Comparison of ENCODE assay signal across 8 cellular contexts in the genomic region with DNA sequence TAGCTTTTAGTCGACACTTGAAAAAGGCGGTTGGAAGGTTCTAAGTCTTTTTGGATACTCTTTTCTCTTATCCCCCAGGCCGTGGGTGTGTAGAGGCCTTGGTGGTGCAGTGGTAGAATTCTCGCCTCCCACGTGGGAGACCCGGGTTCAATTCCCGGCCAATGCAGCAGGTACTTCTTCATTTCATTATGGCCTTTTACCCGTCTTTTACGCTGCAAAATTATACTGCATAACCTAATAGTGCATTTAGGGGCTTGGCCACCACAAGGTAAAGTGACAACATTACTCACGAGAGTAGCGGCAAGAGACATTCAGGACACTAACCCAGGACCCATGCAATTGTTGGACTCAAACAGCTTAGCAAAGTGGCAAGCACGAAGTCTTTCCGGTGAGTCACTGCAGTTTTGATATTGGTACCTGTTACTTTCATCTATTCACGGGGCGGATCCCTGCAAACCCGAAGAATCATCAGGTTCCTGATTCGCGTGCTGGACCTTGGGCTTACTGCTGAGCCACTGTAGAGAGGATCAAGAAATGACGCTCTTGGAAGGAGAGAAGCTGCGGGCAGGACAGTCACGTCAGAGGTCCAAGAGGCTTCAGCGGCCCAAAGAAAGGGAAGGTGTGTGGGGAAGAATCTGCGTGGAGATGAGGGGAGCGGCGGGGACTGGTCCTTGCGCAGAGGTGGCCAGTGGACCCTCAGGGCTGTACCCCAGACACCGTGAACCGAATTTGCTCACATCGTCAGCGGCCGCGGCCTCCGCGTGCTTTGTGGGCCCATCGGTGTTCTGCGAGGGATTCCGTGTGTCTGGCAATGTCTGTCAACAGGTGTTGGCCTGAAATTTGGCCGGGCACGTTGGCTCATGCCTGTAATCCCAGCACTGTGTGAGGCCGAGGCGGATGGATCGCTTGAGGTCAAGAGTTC. TPM values are rescaled to one million over a fixed set of nuclear protein-coding genes. Genes with fewer than 3 reads are reported as not detected.
DNase-seq lines count a peak whose midpoint lies in the region; ATAC-seq and TF ChIP-seq lines count a peak whose summit lies in the region.

No MANE protein-coding gene starts in this region.

- no peaks in the 10 kb centered on the region for H3K9me3 Mint-ChIP-seq in osteocyte (ENCODE audit: unreplicated experiment)

- H3F3A ChIP-seq in DOHH2 (ENCODE audit: control insufficient read depth, insufficient read depth), result peaks cover 8% of the 10 kb centered on the region

- no peaks in the 10 kb centered on the region for H4K20me1 ChIP-seq in DOHH2 (ENCODE audit: control insufficient read depth, insufficient read depth, low read depth, low read length)

- TF ChIP-seq CTCF in DOHH2 (IDR thresholded peaks at IDR 0.05; ENCODE audit: low read depth, low read length, poor library complexity, severe bottlenecking) (no peak), coronary artery (IDR thresholded peaks at IDR 0.05) (no peak), osteocyte (IDR thresholded peaks at IDR 0.05) (no peak)

- H3K4me1 Mint-ChIP-seq in osteocyte (ENCODE audit: unreplicated experiment), result no peaks in the 10 kb centered on the region

- H3K79me2 ChIP-seq in DOHH2 (ENCODE audit: control insufficient read depth, low read length), result no peaks in the 10 kb centered on the region

- H3K4me3 ChIP-seq in DOHH2 (ENCODE audit: low read length), result peak overlapping the region; percentile 17
- H3K4me3 ChIP-seq in HUES6 (ENCODE audit: low read depth, low read length), result peak overlapping the region; percentile 0; the same call in 1 of the 2 replicates
- no peak overlapping the region for H3K4me3 ChIP-seq in coronary artery

- peak overlapping the region; percentile 29 for H3K4me2 ChIP-seq in DOHH2 (ENCODE audit: low read length)

- H3K27ac ChIP-seq in DOHH2 (ENCODE audit: low read depth, low read length), result no peak overlapping the region
- no peak overlapping the region for H3K27ac ChIP-seq in HUES6 (ENCODE audit: low read depth, low read length)
- H3K27ac ChIP-seq in coronary artery, result no peak overlapping the region

- peaks cover 21% of the 10 kb centered on the region for H3K4me1 ChIP-seq in DOHH2 (ENCODE audit: control insufficient read depth, low read length)
- peaks cover 8% of the 10 kb centered on the region; the same call in 1 of the 2 replicates for H3K4me1 ChIP-seq in HUES6 (ENCODE audit: control insufficient read depth, insufficient read depth, low read length)

- H3K9ac ChIP-seq in HUES6 (ENCODE audit: low read length), result no peak overlapping the region

- no peak overlapping the region for H3K4me3 Mint-ChIP-seq in osteocyte (ENCODE audit: unreplicated experiment)

- no peak for ATAC-seq in HG03108 (IDR thresholded peaks at IDR 0.05; ENCODE audit: unreplicated experiment)
- no peak for ATAC-seq in GM19351 (IDR thresholded peaks at IDR 0.05; ENCODE audit: unreplicated experiment)

- H3K27ac Mint-ChIP-seq in osteocyte (ENCODE audit: unreplicated experiment), result no peak overlapping the region

- H3K27me3 ChIP-seq in DOHH2 (ENCODE audit: control insufficient read depth, low read length) (peaks cover 12% of the 10 kb centered on the region), HUES6 (ENCODE audit: control insufficient read depth, insufficient read depth, low read length) (no peaks in the 10 kb centered on the region)

- H3K9me3 ChIP-seq in DOHH2 (ENCODE audit: control insufficient read depth, insufficient read depth, low read length) (no peaks in the 10 kb centered on the region), HUES6 (ENCODE audit: control insufficient read depth, insufficient read depth, low read depth, low read length) (no peaks in the 10 kb centered on the region)

- H3K36me3 Mint-ChIP-seq in osteocyte (ENCODE audit: unreplicated experiment), result no peaks in the 10 kb centered on the region

- no peaks in the 10 kb centered on the region for H3K9me2 ChIP-seq in DOHH2 (replicated peaks; ENCODE audit: control insufficient read depth, low read length)

- peaks cover 4% of the 10 kb centered on the region for H3K27me3 Mint-ChIP-seq in osteocyte (ENCODE audit: unreplicated experiment)

- H3K36me3 ChIP-seq in DOHH2 (ENCODE audit: control insufficient read depth, low read length) (no peaks in the 10 kb centered on the region), HUES6 (ENCODE audit: control insufficient read depth, insufficient read depth, low read length) (no peaks in the 10 kb centered on the region)

- DNase-seq in UCSD-AML1 (lab: John Stamatoyannopoulos, UW; ENCODE audit: unreplicated experiment), result peak; percentile 67
- DNase-seq in coronary artery (ENCODE audit: low spot score), result peak; percentile 81
- peak; percentile 91 for DNase-seq in osteocyte (ENCODE audit: extremely low spot score, unreplicated experiment)
- no peak for DNase-seq in NCI-H2196 (lab: John Stamatoyannopoulos, UW; ENCODE audit: unreplicated experiment)

RNA-seq across cellular contexts. Expression of a gene that starts 12.9 kb away (rescaled TPM):
- total RNA-seq in osteocyte, result 2,650 and 2,859 TPM in 2 replicates
